In genomic region chr16:11978080-11978479, GRCh38 we compare ENCODE assay signal across 10 cellular contexts. TPM values are rescaled to one million over a fixed set of nuclear protein-coding genes. Genes with fewer than 3 reads are reported as not detected.
DNase-seq lines count a peak whose midpoint lies in the region; ATAC-seq and TF ChIP-seq lines count a peak whose summit lies in the region.
"Had no signal": no experiment of that assay in that cellular context is flagged by ENCODE, and none has a peak within 500 bp of the region (broad histone marks: within the 10 kb centered on the region; RNA-seq: fewer than 3 reads in every experiment).

No MANE protein-coding gene starts in this region.

- dilution Hi-C loops in mammary epithelial cell (cut with HindIII; ENCODE audit: low sequenced_read_pairs): no loop called here

- H3K27ac Mint-ChIP-seq in IgD-negative memory B cell: peak overlapping the region; percentile 39 to 92 (median 82)

- H2AFZ ChIP-seq in mammary epithelial cell (ENCODE audit: low read depth, low read length) (peak overlapping the region; percentile 82), osteoblast (ENCODE audit: low read length) (peak overlapping the region; percentile 77)

- peak overlapping the region; percentile 88 to 99 (median 96) for H3K4me2 ChIP-seq in BLaER1 treated with 17β-estradiol and CSF1 and Interleukin-3, amounts not matched to agents 10 nM and 100 nM
- H3K4me2 ChIP-seq in mammary epithelial cell (ENCODE audit: insufficient read depth, low read depth, low read length) (peak overlapping the region; percentile 77), osteoblast (ENCODE audit: insufficient read depth, low read length) (peak overlapping the region; percentile 80)

- no peaks in the 10 kb centered on the region; a peak in 1 of 22 replicates for H3K36me3 ChIP-seq in BLaER1 treated with 17β-estradiol and CSF1 and Interleukin-3, amounts not matched to agents 10 nM and 100 nM
- H3K36me3 ChIP-seq in mammary epithelial cell (ENCODE audit: insufficient read depth, low read length) (no peaks in the 10 kb centered on the region), osteoblast (ENCODE audit: insufficient read depth, low read length) (peaks cover 8% of the 10 kb centered on the region)

- H3K9me3 ChIP-seq in BLaER1 treated with 17β-estradiol and CSF1 and Interleukin-3, amounts not matched to agents 10 nM and 100 nM (replicated peaks in 1 of 11): no peaks in the 10 kb centered on the region
- H3K9me3 ChIP-seq in mammary epithelial cell (replicated peaks; ENCODE audit: insufficient read depth, low read length): no peaks in the 10 kb centered on the region
- no peaks in the 10 kb centered on the region for H3K9me3 ChIP-seq in osteoblast (ENCODE audit: low read depth, low read length)

- peak overlapping the region in 7 of 10 experiments; percentile 83 to 100 (median 95); a peak in 8 of 20 replicates for H3K4me3 ChIP-seq in BLaER1 treated with 17β-estradiol and CSF1 and Interleukin-3, amounts not matched to agents 10 nM and 100 nM
- H3K4me3 ChIP-seq in mammary epithelial cell (replicated peaks in 1 of 3; ENCODE audit: insufficient read depth in 1 of 3, low read depth in 2 of 3, low read length in 3 of 3): peak overlapping the region in 1 of 3 experiments; percentile 98
- H3K4me3 ChIP-seq in osteoblast (ENCODE audit: insufficient read depth, low read length): peak overlapping the region; percentile 98

- ATAC-seq in GM21786 (IDR thresholded peaks at IDR 0.05; ENCODE audit: unreplicated experiment): no peak

- peaks cover 18 to 42% (median 29%) of the 10 kb centered on the region in 10 experiments for H3K4me1 ChIP-seq in BLaER1 treated with 17β-estradiol and CSF1 and Interleukin-3, amounts not matched to agents 10 nM and 100 nM
- H3K4me1 ChIP-seq in mammary epithelial cell (ENCODE audit: insufficient read depth, low read length): peaks cover 9% of the 10 kb centered on the region
- H3K4me1 ChIP-seq in osteoblast (ENCODE audit: insufficient read depth, low read length): peaks cover 13% of the 10 kb centered on the region

- H3K27me3 Mint-ChIP-seq in IgD-negative memory B cell: no peaks in the 10 kb centered on the region

- in situ Hi-C loops in mammary epithelial cell (cut with MboI; ENCODE audit: low sequenced_read_pairs in 2 of 2): no loop called here

- peaks cover 3% of the 10 kb centered on the region for H3K36me3 Mint-ChIP-seq in IgD-negative memory B cell

- H3K9me3 Mint-ChIP-seq in IgD-negative memory B cell: no peaks in the 10 kb centered on the region

- no peaks in the 10 kb centered on the region for H3K27me3 ChIP-seq in BLaER1 treated with 17β-estradiol and CSF1 and Interleukin-3, amounts not matched to agents 10 nM and 100 nM
- H3K27me3 ChIP-seq in mammary epithelial cell (ENCODE audit: insufficient read depth, low read length): no peaks in the 10 kb centered on the region
- H3K27me3 ChIP-seq in osteoblast (ENCODE audit: insufficient read depth, low read length): no peaks in the 10 kb centered on the region

- H4K20me1 ChIP-seq in BLaER1 treated with 17β-estradiol and CSF1 and Interleukin-3, amounts not matched to agents 10 nM and 100 nM: peaks cover 0 to 41% (median 0%) of the 10 kb centered on the region in 11 experiments; a peak in 2 of 22 replicates
- no peaks in the 10 kb centered on the region for H4K20me1 ChIP-seq in mammary epithelial cell (ENCODE audit: insufficient read depth, low read length)
- H4K20me1 ChIP-seq in osteoblast (ENCODE audit: insufficient read depth, low read length): no peaks in the 10 kb centered on the region

- peak overlapping the region in 7 of 11 experiments; percentile 88 to 94 (median 89); a peak in 7 of 22 replicates for H3K9ac ChIP-seq in BLaER1 treated with 17β-estradiol and CSF1 and Interleukin-3, amounts not matched to agents 10 nM and 100 nM
- H3K9ac ChIP-seq in mammary epithelial cell (ENCODE audit: insufficient read depth, low read length): no peak overlapping the region

- TF ChIP-seq CTCF in mammary epithelial cell (conservative IDR thresholded peaks at IDR 0.05 in 1 of 2, IDR thresholded peaks at IDR 0.05 in 1 of 2; ENCODE audit: extremely low read depth in 1 of 2, insufficient read depth in 1 of 2, low read depth in 1 of 2, low read length in 2 of 2) (no peak), osteoblast (IDR thresholded peaks at IDR 0.05; ENCODE audit: extremely low read depth, low read depth, low read length) (no peak)

- peak overlapping the region; percentile 68 to 97 (median 93) for H3K4me3 Mint-ChIP-seq in IgD-negative memory B cell

- no peak overlapping the region for H3K27ac ChIP-seq in BLaER1 treated with 17β-estradiol and CSF1 and Interleukin-3, amounts not matched to agents 10 nM and 100 nM
- H3K27ac ChIP-seq in mammary epithelial cell (ENCODE audit: insufficient read depth, low read depth, low read length) (no peak overlapping the region), osteoblast (ENCODE audit: low read depth, low read length) (peak overlapping the region; percentile 19)

- WGBS in mammary epithelial cell (ENCODE audit: low coverage, missing lambda C conversion rate): 94% methylated on average over 2 of the region's 2 CpGs

- DNase-seq in mammary epithelial cell: no peak
- DNase-seq in osteoblast (ENCODE audit: insufficient read length, low spot score, missing footprints): no peak
- no peak for DNase-seq in stimulated activated CD4-positive, alpha-beta T cell treated with anti-CD3 and anti-CD28 coated beads, Interleukin-12 subunit alpha, Interleukin-12 subunit beta, amount 100 ng/mL, for 4 hours
- DNase-seq in NCI-H146 treated with DMSO at 0.1 percent for 48 hours (lab: John Stamatoyannopoulos, UW; ENCODE audit: unreplicated experiment): no peak
- DNase-seq in GF-D8 (lab: John Stamatoyannopoulos, UW): no peak
- DNase-seq: NCI-H2029 treated with DMSO at 0.1 percent for 48 hours, small intestine had no signal

- BruUV-seq in mammary epithelial cell (replicated peaks; lab: Mats Ljungman, UMichigan): TSS peak; percentile 26

- H3K79me2 ChIP-seq in mammary epithelial cell (ENCODE audit: insufficient read depth, low read length) (peaks cover 33% of the 10 kb centered on the region), osteoblast (ENCODE audit: insufficient read depth, low read length) (peaks cover 57% of the 10 kb centered on the region)

- intact Hi-C loops in mammary epithelial cell (cut with micrococcal nuclease): loop anchor here (5.0 kb wide), 2 partner anchors 61 to 126 kb away; partner anchors contain the start of genes GSPT1 and RSL1D1

- CTCF ChIA-PET in mammary epithelial cell (lab: Charles Lee; ENCODE audit: low non-redundant PET): no interaction called here

- H3K4me1 Mint-ChIP-seq in IgD-negative memory B cell: peaks cover 32 to 48% (median 48%) of the 10 kb centered on the region in 3 donors

RNA-seq across cellular contexts. Expression of gene SNX29, which starts 1.5 kb away (rescaled TPM):
- polyA plus RNA-seq in IgD-negative memory B cell (68.3 TPM), mammary epithelial cell (3.8 TPM)
- total RNA-seq in mammary epithelial cell (10 to 100 TPM; 10.3 to 12.1 TPM), osteoblast (30.8 and 34.5 TPM in 2 replicates)
- polyA minus RNA-seq in mammary epithelial cell: 16.1 TPM

RNA-seq across cellular contexts. Expression of gene TNFRSF17, which starts 13.1 kb away (rescaled TPM):
- 83.0 TPM for polyA plus RNA-seq in IgD-negative memory B cell
- not detected for total RNA-seq in mammary epithelial cell
- not detected for polyA plus RNA-seq in mammary epithelial cell
- not detected for polyA minus RNA-seq in mammary epithelial cell
- not detected in 2 replicates for total RNA-seq in osteoblast

RNA-seq across cellular contexts. Expression of gene NPIPB2, which starts 36.2 kb away (rescaled TPM):
- polyA plus RNA-seq in IgD-negative memory B cell (0.74 TPM), mammary epithelial cell (2.2 TPM)
- total RNA-seq in mammary epithelial cell (10 to 100 TPM in 1 of 2 donors, 1 to 10 TPM in 1; 3.0 to 15.7 TPM), osteoblast (1.8 and 4.7 TPM in 2 replicates)
- polyA minus RNA-seq in mammary epithelial cell: 17.3 TPM
